1 cellular context compared by ENCODE assay signal in genomic region chr1:2049517-2050481, GRCh38.
TF ChIP-seq lines count a peak whose summit lies in the region.

Gene PRKCZ, plus strand, starts transcription at chr1:2050411. Its CDS starts 220 bp downstream, at chr1:2050631.

TF ChIP-seq in HepG2, 621 proteins besides CTCF, POLR2A, EP300 and RAD21 (continued from another document and continues in another):
- TF ChIP-seq ZBTB26 (CRISPR knock-in tag; IDR thresholded peaks at IDR 0.05; ENCODE audit: borderline replicate concordance) = 0 out of 2 replicates have a peak, but pooled peaks have one; percentile 28
- TF ChIP-seq REST (IDR thresholded peaks at IDR 0.05; ENCODE audit: borderline replicate concordance in 1 of 2, low read depth in 1 of 2, low read length in 2 of 2) = no peak
- TF ChIP-seq ZNF607 (CRISPR knock-in tag; IDR thresholded peaks at IDR 0.05; ENCODE audit: borderline replicate concordance) = peak; percentile 3; the same call in 1 of the 2 replicates
- TF ChIP-seq ZNF343 (CRISPR knock-in tag; IDR thresholded peaks at IDR 0.05) = no peak
- TF ChIP-seq YY1 (IDR thresholded peaks at IDR 0.05; ENCODE audit: insufficient read depth, insufficient replicate concordance, low read depth, low read length) = peak; percentile 76
- TF ChIP-seq ZNF639 (CRISPR knock-in tag; conservative IDR thresholded peaks at IDR 0.05) = peak; percentile 92
- TF ChIP-seq TAF15 (IDR thresholded peaks at IDR 0.05; ENCODE audit: low read depth, low read length, poor library complexity, severe bottlenecking) = no peak
- TF ChIP-seq MAFK (conservative IDR thresholded peaks at IDR 0.05 in 1 of 2, IDR thresholded peaks at IDR 0.05 in 1 of 2; ENCODE audit: low read length in 2 of 2) = no peak
- TF ChIP-seq ONECUT2 (CRISPR knock-in tag; IDR thresholded peaks at IDR 0.05) = no peak
- no peak for TF ChIP-seq FOXJ3 (CRISPR knock-in tag; IDR thresholded peaks at IDR 0.05; ENCODE audit: borderline replicate concordance)
- TF ChIP-seq ZNF512 (CRISPR knock-in tag; IDR thresholded peaks at IDR 0.05) = no peak
- TF ChIP-seq GPBP1L1 (CRISPR knock-in tag; IDR thresholded peaks at IDR 0.05) = no peak
- no peak for TF ChIP-seq MIER2 (CRISPR knock-in tag; IDR thresholded peaks at IDR 0.05)
- 0 out of 2 replicates have a peak, but pooled peaks have one; percentile 25 for TF ChIP-seq ZNF12 (CRISPR knock-in tag; IDR thresholded peaks at IDR 0.05)
- TF ChIP-seq HNF1A (IDR thresholded peaks at IDR 0.05; ENCODE audit: low read depth) = no peak
- TF ChIP-seq HNF1A (CRISPR knock-in tag; IDR thresholded peaks at IDR 0.05; ENCODE audit: borderline replicate concordance) = no peak
- TF ChIP-seq ZSCAN20 (CRISPR knock-in tag; IDR thresholded peaks at IDR 0.05; ENCODE audit: borderline replicate concordance) = peak; percentile 90; the same call in 1 of the 2 replicates
- TF ChIP-seq ZNF10 (CRISPR knock-in tag; IDR thresholded peaks at IDR 0.05; ENCODE audit: borderline replicate concordance, low read depth) = no peak
- no peak for TF ChIP-seq NR0B2 (CRISPR knock-in tag; IDR thresholded peaks at IDR 0.05)
- TF ChIP-seq SIN3B (IDR thresholded peaks at IDR 0.05; ENCODE audit: low read length) = no peak
- TF ChIP-seq PHF8 (CRISPR knock-in tag; IDR thresholded peaks at IDR 0.05) = peak; percentile 90
- peak; percentile 58 for TF ChIP-seq YEATS4 (CRISPR knock-in tag; IDR thresholded peaks at IDR 0.05; ENCODE audit: borderline replicate concordance)
- TF ChIP-seq STAT6 (CRISPR knock-in tag; IDR thresholded peaks at IDR 0.05; ENCODE audit: borderline replicate concordance) = no peak; the same call in 1 of the 2 replicates
- peak; percentile 84; the same call in 1 of the 2 replicates for TF ChIP-seq ZNF569 (CRISPR knock-in tag; IDR thresholded peaks at IDR 0.05; ENCODE audit: borderline replicate concordance)
- no peak for TF ChIP-seq ZNF747 (CRISPR knock-in tag; IDR thresholded peaks at IDR 0.05; ENCODE audit: borderline replicate concordance)
- 0 out of 2 replicates have a peak, but pooled peaks have one; percentile 38 for TF ChIP-seq ZNF558 (CRISPR knock-in tag; IDR thresholded peaks at IDR 0.05; ENCODE audit: borderline replicate concordance)
- 0 out of 2 replicates have a peak, but pooled peaks have one; percentile 14 for TF ChIP-seq HMG20B (CRISPR knock-in tag; conservative IDR thresholded peaks at IDR 0.05)
- peak; percentile 26 for TF ChIP-seq AGO1 (IDR thresholded peaks at IDR 0.05; ENCODE audit: low read depth, low read length, poor library complexity, severe bottlenecking)
- TF ChIP-seq GMEB1 (CRISPR knock-in tag; IDR thresholded peaks at IDR 0.05; ENCODE audit: borderline replicate concordance) = peak; percentile 67
- TF ChIP-seq ZNF660 (CRISPR knock-in tag; IDR thresholded peaks at IDR 0.05; ENCODE audit: borderline replicate concordance, low read depth) = no peak
- no peak for TF ChIP-seq DPF2 (CRISPR knock-in tag; IDR thresholded peaks at IDR 0.05; ENCODE audit: borderline replicate concordance, low read depth)
- no peak for TF ChIP-seq NFATC3 (CRISPR knock-in tag; IDR thresholded peaks at IDR 0.05)
- TF ChIP-seq WIZ (CRISPR knock-in tag; IDR thresholded peaks at IDR 0.05) = no peak
- no peak for TF ChIP-seq MYPOP (CRISPR knock-in tag; IDR thresholded peaks at IDR 0.05)
- TF ChIP-seq SOX6 (IDR thresholded peaks at IDR 0.05) = no peak
- TF ChIP-seq SOX6 (CRISPR knock-in tag; IDR thresholded peaks at IDR 0.05) = peak; percentile 82
- TF ChIP-seq MTA1 (CRISPR knock-in tag; IDR thresholded peaks at IDR 0.05; ENCODE audit: borderline replicate concordance) = peak; percentile 76; the same call in 1 of the 2 replicates
- peak; percentile 82 for TF ChIP-seq PITX1 (CRISPR knock-in tag; IDR thresholded peaks at IDR 0.05)
- no peak for TF ChIP-seq ELF1 (CRISPR knock-in tag; IDR thresholded peaks at IDR 0.05)
- 0 out of 2 replicates have a peak, but pooled peaks have one; percentile 62 for TF ChIP-seq ATF7-NPFF (CRISPR knock-in tag; IDR thresholded peaks at IDR 0.05; ENCODE audit: low read depth)
